Comparison of ENCODE assay signal across 10 cellular contexts in genomic region chr1:40058453-40059291, GRCh38. TPM values are rescaled to one million over a fixed set of nuclear protein-coding genes. Genes with fewer than 3 reads are reported as not detected.
A peak's percentile ranks its signal among the peaks of the same experiment; 100 is the strongest.
DNase-seq lines count a peak whose midpoint lies in the region; ATAC-seq and TF ChIP-seq lines count a peak whose summit lies in the region.
"Had no signal": no experiment of that assay in that cellular context is flagged by ENCODE, and none has a peak within 500 bp of the region (broad histone marks: within the 10 kb centered on the region; RNA-seq: fewer than 3 reads in every experiment).

No MANE protein-coding gene starts in this region.

- H3K4me1 ChIP-seq in left lung (peaks cover 23 to 97% of the 10 kb centered on the region in 2 donors), transverse colon (peaks cover 30 to 91% (median 48%) of the 10 kb centered on the region in 4 donors)
- H3K4me1 ChIP-seq: BE2C had no signal

- H3K4me3 Mint-ChIP-seq in activated naive CD4-positive, alpha-beta T cell treated with anti-CD3 and anti-CD28 coated beads, Interleukin-2, amount 10 ng/mL, durations not matched to agents 7 days and 5 days: peak overlapping the region; percentile 60
- peak overlapping the region; percentile 62 for H3K4me3 Mint-ChIP-seq in activated CD8-positive, alpha-beta memory T cell treated with anti-CD3 and anti-CD28 coated beads, Interleukin-2, amount 10 ng/mL, durations not matched to agents 7 days and 5 days

- H3K27me3 ChIP-seq in left lung (no peaks in the 10 kb centered on the region), transverse colon (no peaks in the 10 kb centered on the region)
- H3K27me3 ChIP-seq: BE2C, pancreas had no signal

- ATAC-seq in activated CD8-positive, alpha-beta memory T cell treated with anti-CD3 and anti-CD28 coated beads, Interleukin-2, amount 10 ng/mL, durations not matched to agents 7 days and 5 days: peak; percentile 35
- ATAC-seq in left lung (peak; percentile 15), HG02870 (IDR thresholded peaks at IDR 0.05; ENCODE audit: unreplicated experiment) (no peak), GM18861 (IDR thresholded peaks at IDR 0.05; ENCODE audit: unreplicated experiment) (no peak)

- TF ChIP-seq CTCF in left lung (IDR thresholded peaks at IDR 0.05) (no peak), transverse colon (IDR thresholded peaks at IDR 0.05) (no peak)

- H3K9me3 Mint-ChIP-seq in activated naive CD4-positive, alpha-beta T cell treated with anti-CD3 and anti-CD28 coated beads, Interleukin-2, amount 10 ng/mL, durations not matched to agents 7 days and 5 days: no peaks in the 10 kb centered on the region
- no peaks in the 10 kb centered on the region for H3K9me3 Mint-ChIP-seq in activated CD8-positive, alpha-beta memory T cell treated with anti-CD3 and anti-CD28 coated beads, Interleukin-2, amount 10 ng/mL, durations not matched to agents 7 days and 5 days (ENCODE audit: low read depth)

- intact Hi-C loops in left lung (cut with DNase I): no loop called here
- intact Hi-C loops in transverse colon (cut with DNase I; ENCODE audit: low total_unique reads): no loop called here

- TF ChIP-seq EP300 in transverse colon (IDR thresholded peaks at IDR 0.05; ENCODE audit: low read depth): no peak

- H3K36me3 ChIP-seq in left lung (peaks cover 0 to 46% of the 10 kb centered on the region in 2 donors), transverse colon (peaks cover 0 to 32% (median 15%) of the 10 kb centered on the region in 4 donors)
- H3K36me3 ChIP-seq: BE2C had no signal

- no peaks in the 10 kb centered on the region for H3K27me3 Mint-ChIP-seq in activated naive CD4-positive, alpha-beta T cell treated with anti-CD3 and anti-CD28 coated beads, Interleukin-2, amount 10 ng/mL, durations not matched to agents 7 days and 5 days
- no peaks in the 10 kb centered on the region for H3K27me3 Mint-ChIP-seq in activated CD8-positive, alpha-beta memory T cell treated with anti-CD3 and anti-CD28 coated beads, Interleukin-2, amount 10 ng/mL, durations not matched to agents 7 days and 5 days

- in situ Hi-C loops in transverse colon (cut with MboI; ENCODE audit: low pct_ligation_motif_present in 1 of 4, low pct_unique_long_range_greater_than_20kb in 1 of 4, low sequenced_read_pairs in 3 of 4): no loop called here

- H3K27ac ChIP-seq in left lung: peak overlapping the region; percentile 34 to 86
- peak overlapping the region; percentile 78 to 80 (median 80) for H3K27ac ChIP-seq in transverse colon

- CTCF ChIA-PET in activated naive CD4-positive, alpha-beta T cell treated with anti-CD3 and anti-CD28 coated beads, Interleukin-2, amount 10 ng/mL, durations not matched to agents 7 days and 5 days (lab: Charles Lee): interaction anchor here (0.7 to 1.6 kb wide), 5 partner anchors 18 to 291 kb away, joined by 3 to 4 read pairs (median 3); no protein-coding TSS in a partner anchor
- CTCF ChIA-PET in activated CD8-positive, alpha-beta memory T cell treated with anti-CD3 and anti-CD28 coated beads, Interleukin-2, amount 10 ng/mL, durations not matched to agents 7 days and 5 days (lab: Charles Lee): interaction anchor here (1.2 to 3.0 kb wide), 5 partner anchors 9 to 280 kb away, joined by 3 to 19 read pairs (median 4); partner anchors contain the start of gene CAP1

- no peak for TF ChIP-seq POLR2A in transverse colon (IDR thresholded peaks at IDR 0.05)

- peaks cover 72% of the 10 kb centered on the region for H3K36me3 Mint-ChIP-seq in activated naive CD4-positive, alpha-beta T cell treated with anti-CD3 and anti-CD28 coated beads, Interleukin-2, amount 10 ng/mL, durations not matched to agents 7 days and 5 days
- peaks cover 72% of the 10 kb centered on the region for H3K36me3 Mint-ChIP-seq in activated CD8-positive, alpha-beta memory T cell treated with anti-CD3 and anti-CD28 coated beads, Interleukin-2, amount 10 ng/mL, durations not matched to agents 7 days and 5 days

- H3K4me3 ChIP-seq in left lung (peak overlapping the region in 1 of 2 donors; percentile 25), transverse colon (peak overlapping the region in 1 of 4 donors; percentile 5)
- H3K4me3 ChIP-seq: pancreas had no signal

- WGBS in transverse colon (ENCODE audit: low coverage in 1 of 2), 2 donors: 63 to 65% methylated on average over 4 to 7 of the region's 7 CpGs

- peaks cover 92% of the 10 kb centered on the region for H3K4me1 Mint-ChIP-seq in activated naive CD4-positive, alpha-beta T cell treated with anti-CD3 and anti-CD28 coated beads, Interleukin-2, amount 10 ng/mL, durations not matched to agents 7 days and 5 days
- H3K4me1 Mint-ChIP-seq in activated CD8-positive, alpha-beta memory T cell treated with anti-CD3 and anti-CD28 coated beads, Interleukin-2, amount 10 ng/mL, durations not matched to agents 7 days and 5 days: peaks cover 85% of the 10 kb centered on the region

- DNase-seq in activated naive CD4-positive, alpha-beta T cell treated with anti-CD3 and anti-CD28 coated beads, Interleukin-2, amount 10 ng/mL, durations not matched to agents 7 days and 5 days: no peak
- no peak for DNase-seq in activated naive CD4-positive, alpha-beta T cell (lab: John Stamatoyannopoulos, UW)
- DNase-seq in activated CD8-positive, alpha-beta memory T cell treated with anti-CD3 and anti-CD28 coated beads, Interleukin-2, amount 10 ng/mL, durations not matched to agents 7 days and 5 days: no peak
- DNase-seq in left lung (no peak), transverse colon (no peak), NCI-H1436 treated with DMSO at 0.1 percent for 48 hours (lab: John Stamatoyannopoulos, UW) (no peak)
- DNase-seq: BE2C, pancreas had no signal

- H3K9me3 ChIP-seq in left lung (no peaks in the 10 kb centered on the region), transverse colon (no peaks in the 10 kb centered on the region)
- H3K9me3 ChIP-seq: BE2C, pancreas had no signal

- H3K27ac Mint-ChIP-seq in activated naive CD4-positive, alpha-beta T cell treated with anti-CD3 and anti-CD28 coated beads, Interleukin-2, amount 10 ng/mL, durations not matched to agents 7 days and 5 days: peak overlapping the region; percentile 97
- peak overlapping the region; percentile 86 for H3K27ac Mint-ChIP-seq in activated CD8-positive, alpha-beta memory T cell treated with anti-CD3 and anti-CD28 coated beads, Interleukin-2, amount 10 ng/mL, durations not matched to agents 7 days and 5 days

RNA-seq across cellular contexts. Expression of gene CAP1, which starts 18.1 kb away (rescaled TPM):
- 100 to 1,000 TPM; 647 to 727 TPM for total RNA-seq in activated CD8-positive, alpha-beta memory T cell treated with anti-CD3 and anti-CD28 coated beads, Interleukin-2, amount 10 ng/mL, durations not matched to agents 7 days and 5 days
- 100 to 1,000 TPM; 366 to 501 TPM for total RNA-seq in left lung
- total RNA-seq in transverse colon: 100 to 1,000 TPM in 3 of 4 donors, 10 to 100 TPM in 1; 81.0 to 290 (median 238) TPM

RNA-seq across cellular contexts. Expression of gene PPT1, which starts 38.4 kb away (rescaled TPM):
- 10 to 100 TPM; 74.1 to 96.6 TPM for total RNA-seq in activated CD8-positive, alpha-beta memory T cell treated with anti-CD3 and anti-CD28 coated beads, Interleukin-2, amount 10 ng/mL, durations not matched to agents 7 days and 5 days
- total RNA-seq in left lung: 100 to 1,000 TPM; 164 to 195 TPM
- total RNA-seq in transverse colon: 10 to 100 TPM in 3 of 4 donors, 1 to 10 TPM in 1; 6.4 to 28.9 (median 18.0) TPM

Comparison
In these comparisons a context has a peak if more than half of its experiments do, and no peak if none do; other contexts are left out.
1. ATAC-seq: peak in activated CD8-positive, alpha-beta memory T cell treated with anti-CD3 and anti-CD28 coated beads, Interleukin-2, amount 10 ng/mL, durations not matched to agents 7 days and 5 days (single experiment) and left lung (single experiment); none in HG02870 (single experiment) and GM18861 (single experiment).